19 cellular contexts compared by ENCODE assay signal in the genomic region with DNA sequence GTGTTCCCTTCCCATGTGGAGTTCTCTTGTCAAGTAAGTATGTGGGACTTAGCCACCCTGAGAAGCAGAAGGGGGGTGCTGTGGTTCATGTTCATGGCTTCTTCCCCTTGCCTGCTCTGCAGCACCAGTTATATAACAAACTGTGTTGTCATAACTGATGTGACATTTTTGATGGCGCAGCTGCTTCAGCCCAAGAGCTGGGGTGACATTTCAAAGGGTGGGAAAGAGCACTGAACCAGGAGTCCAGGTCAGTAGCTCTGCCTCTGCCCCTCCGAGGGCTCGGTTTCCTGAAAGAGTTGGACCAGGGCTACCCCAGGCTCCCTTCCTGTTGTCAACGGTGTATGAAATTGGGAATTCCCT. TPM values are rescaled to one million over a fixed set of nuclear protein-coding genes. Genes with fewer than 3 reads are reported as not detected.
A peak's percentile ranks its signal among the peaks of the same experiment; 100 is the strongest.
DNase-seq lines count a peak whose midpoint lies in the region; ATAC-seq, FAIRE-seq and TF ChIP-seq lines count a peak whose summit lies in the region.
"Had no signal": no experiment of that assay in that cellular context is flagged by ENCODE, and none has a peak within 500 bp of the region (broad histone marks: within the 10 kb centered on the region; RNA-seq: fewer than 3 reads in every experiment).

No MANE protein-coding gene starts in this region.

- H3K27me3 Mint-ChIP-seq in CD4-positive, alpha-beta memory T cell: peaks cover 1 to 7% of the 10 kb centered on the region in 2 donors
- H3K27me3 Mint-ChIP-seq in activated T-helper 1 cell treated with anti-CD3 and anti-CD28 coated beads, Interleukin-12 subunit alpha, Interleukin-12 subunit beta, Interleukin-2, Interleukin-4 antibody, amounts not matched to agents 30 ng/mL and 10 ng/mL and 1 ng/mL, durations not matched to agents 14 hours and 24 hours and 36 hours (ENCODE audit: insufficient read depth): peaks cover 40% of the 10 kb centered on the region
- H3K27me3 Mint-ChIP-seq in naive B cell: peaks cover 15 to 27% (median 18%) of the 10 kb centered on the region in 3 donors

- no peak overlapping the region for H3K4me3 ChIP-seq in CD4-positive, alpha-beta memory T cell (ENCODE audit: low read length in 2 of 2)
- H3K4me3 ChIP-seq: body of pancreas, upper lobe of right lung had no signal

- DNase-seq in CD4-positive, alpha-beta memory T cell: no peak
- DNase-seq in activated T-helper 1 cell treated with anti-CD3 and anti-CD28 coated beads, Interleukin-12 subunit alpha, Interleukin-12 subunit beta, Interleukin-2, Interleukin-4 antibody, amounts not matched to agents 30 ng/mL and 10 ng/mL and 1 ng/mL, durations not matched to agents 14 hours and 24 hours and 36 hours (ENCODE audit: low spot score): no peak
- DNase-seq in naive B cell (no peak), D721Med (ENCODE audit: insufficient read length, low spot score) (no peak), DMS 273 treated with DMSO at 0.1 percent for 48 hours (lab: John Stamatoyannopoulos, UW) (no peak)
- no peak for DNase-seq in stimulated activated naive CD4-positive, alpha-beta T cell treated with Interleukin-2 at 50 U/mL for 16 hours (lab: John Stamatoyannopoulos, UW)
- DNase-seq: AML-193; body of pancreas; endodermal cell; NCI-H1092; NCI-H2029 treated with DMSO at 0.1 percent for 48 hours; NCI-H446; nephron progenitor cell; stimulated activated CD4-positive, alpha-beta T cell treated with anti-CD3 and anti-CD28 coated beads, Interleukin-2, amount 100 ng/mL, for 24 hours; T-helper 9 cell; upper lobe of right lung had no signal

- H3K9me3 Mint-ChIP-seq in CD4-positive, alpha-beta memory T cell: peaks cover 0 to 2% (median 0%) of the 10 kb centered on the region in 8 donors
- peaks cover 4% of the 10 kb centered on the region for H3K9me3 Mint-ChIP-seq in activated T-helper 1 cell treated with anti-CD3 and anti-CD28 coated beads, Interleukin-12 subunit alpha, Interleukin-12 subunit beta, Interleukin-2, Interleukin-4 antibody, amounts not matched to agents 30 ng/mL and 10 ng/mL and 1 ng/mL, durations not matched to agents 14 hours and 24 hours and 36 hours
- no peaks in the 10 kb centered on the region for H3K9me3 Mint-ChIP-seq in naive B cell
- H3K9me3 Mint-ChIP-seq: endodermal cell, nephron progenitor cell had no signal

- no peaks in the 10 kb centered on the region for H3K9me3 ChIP-seq in CD4-positive, alpha-beta memory T cell (ENCODE audit: control insufficient read depth in 1 of 2, low read length in 2 of 2)
- H3K9me3 ChIP-seq: body of pancreas, upper lobe of right lung had no signal

- peak overlapping the region; percentile 23 to 87 (median 73) for H3K27ac Mint-ChIP-seq in CD4-positive, alpha-beta memory T cell
- peak overlapping the region; percentile 78 for H3K27ac Mint-ChIP-seq in activated T-helper 1 cell treated with anti-CD3 and anti-CD28 coated beads, Interleukin-12 subunit alpha, Interleukin-12 subunit beta, Interleukin-2, Interleukin-4 antibody, amounts not matched to agents 30 ng/mL and 10 ng/mL and 1 ng/mL, durations not matched to agents 14 hours and 24 hours and 36 hours
- H3K27ac Mint-ChIP-seq in naive B cell: peak overlapping the region in 4 of 6 donors; percentile 4 to 58 (median 48)
- H3K27ac Mint-ChIP-seq: endodermal cell, nephron progenitor cell had no signal

- H3K36me3 ChIP-seq in CD4-positive, alpha-beta memory T cell (ENCODE audit: insufficient read depth, low read length): no peaks in the 10 kb centered on the region
- H3K36me3 ChIP-seq: upper lobe of right lung had no signal

- no peaks in the 10 kb centered on the region for H3K27me3 ChIP-seq in CD4-positive, alpha-beta memory T cell (ENCODE audit: insufficient read depth, low read length)

- ATAC-seq in GM19395 (IDR thresholded peaks at IDR 0.05; ENCODE audit: unreplicated experiment) (peak; percentile 1), naive B cell (ENCODE audit: low read depth in 2 of 2) (no peak)
- ATAC-seq: body of pancreas, left lobe of liver, upper lobe of right lung had no signal

- H3K27ac ChIP-seq in CD4-positive, alpha-beta memory T cell (ENCODE audit: low read depth, low read length): no peak overlapping the region
- H3K27ac ChIP-seq: body of pancreas, upper lobe of right lung had no signal

- H3K4me1 Mint-ChIP-seq in CD4-positive, alpha-beta memory T cell: peaks cover 10 to 28% (median 22%) of the 10 kb centered on the region in 4 donors
- peaks cover 9% of the 10 kb centered on the region for H3K4me1 Mint-ChIP-seq in activated T-helper 1 cell treated with anti-CD3 and anti-CD28 coated beads, Interleukin-12 subunit alpha, Interleukin-12 subunit beta, Interleukin-2, Interleukin-4 antibody, amounts not matched to agents 30 ng/mL and 10 ng/mL and 1 ng/mL, durations not matched to agents 14 hours and 24 hours and 36 hours (ENCODE audit: low read depth)
- H3K4me1 Mint-ChIP-seq in naive B cell: peaks cover 21 to 28% (median 21%) of the 10 kb centered on the region in 3 donors

- no peaks in the 10 kb centered on the region for H3K36me3 Mint-ChIP-seq in CD4-positive, alpha-beta memory T cell
- peaks cover 2% of the 10 kb centered on the region for H3K36me3 Mint-ChIP-seq in activated T-helper 1 cell treated with anti-CD3 and anti-CD28 coated beads, Interleukin-12 subunit alpha, Interleukin-12 subunit beta, Interleukin-2, Interleukin-4 antibody, amounts not matched to agents 30 ng/mL and 10 ng/mL and 1 ng/mL, durations not matched to agents 14 hours and 24 hours and 36 hours (ENCODE audit: low read depth)
- H3K36me3 Mint-ChIP-seq in naive B cell: no peaks in the 10 kb centered on the region

- CTCF ChIA-PET in CD4-positive, alpha-beta memory T cell (lab: Charles Lee; ENCODE audit: partially characterized antibody): interaction anchor here (1.0 to 3.1 kb wide), 6 partner anchors 27 to 220 kb away, joined by 3 to 12 read pairs (median 3); no protein-coding TSS in a partner anchor

- intact Hi-C loops in CD4-positive, alpha-beta memory T cell (cut with micrococcal nuclease): no loop called here
- intact Hi-C loops in activated T-helper 1 cell treated with anti-CD3 and anti-CD28 coated beads, Interleukin-12 subunit alpha, Interleukin-12 subunit beta, Interleukin-2, Interleukin-4 antibody, amounts not matched to agents 30 ng/mL and 10 ng/mL and 1 ng/mL, durations not matched to agents 14 hours and 24 hours and 36 hours (cut with micrococcal nuclease): loop anchor here (1.0 to 10.0 kb wide), 8 partner anchors 8 to 1404 kb away; a partner anchor contains a TSS

- H3K4me1 ChIP-seq in CD4-positive, alpha-beta memory T cell (ENCODE audit: insufficient read depth, low read length): peaks cover 79% of the 10 kb centered on the region

- H3K4me3 Mint-ChIP-seq in CD4-positive, alpha-beta memory T cell: peak overlapping the region in 4 of 8 donors; percentile 50 to 78 (median 59)
- H3K4me3 Mint-ChIP-seq in activated T-helper 1 cell treated with anti-CD3 and anti-CD28 coated beads, Interleukin-12 subunit alpha, Interleukin-12 subunit beta, Interleukin-2, Interleukin-4 antibody, amounts not matched to agents 30 ng/mL and 10 ng/mL and 1 ng/mL, durations not matched to agents 14 hours and 24 hours and 36 hours: peak overlapping the region; percentile 25
- H3K4me3 Mint-ChIP-seq in naive B cell: peak overlapping the region in 4 of 8 donors; percentile 55 to 79 (median 63)
- H3K4me3 Mint-ChIP-seq: endodermal cell, nephron progenitor cell had no signal

- TF ChIP-seq CTCF in D721Med (IDR thresholded peaks at IDR 0.05; ENCODE audit: insufficient read depth, missing control alignments): no peak

- FAIRE-seq in D721Med (lab: Jason Lieb, UNC): no peak
- FAIRE-seq: G401.6 had no signal

- POLR2A ChIA-PET in CD4-positive, alpha-beta memory T cell (lab: Charles Lee; ENCODE audit: partially characterized antibody): interaction anchor here (0.6 to 7.9 kb wide), 11 partner anchors 6 to 158 kb away, joined by 3 to 71 read pairs (median 4); a partner anchor contains a TSS

RNA-seq across cellular contexts. Expression of a gene that starts 7.4 kb away (rescaled TPM):
- 10 to 100 TPM; 10.5 to 10.8 TPM for total RNA-seq in CD4-positive, alpha-beta memory T cell
- 1 to 10 TPM in 1 of 2 donors, not detected in 1; 1.5 TPM for polyA plus RNA-seq in CD4-positive, alpha-beta memory T cell
- total RNA-seq in activated T-helper 1 cell treated with anti-CD3 and anti-CD28 coated beads, Interleukin-12 subunit alpha, Interleukin-12 subunit beta, Interleukin-2, Interleukin-4 antibody, amounts not matched to agents 30 ng/mL and 10 ng/mL and 1 ng/mL, durations not matched to agents 14 hours and 24 hours and 36 hours: 1.7 and 2.0 TPM in 2 replicates
- under 1 TPM in 2 of 6 donors, not detected in 4; 0.07 to 0.55 TPM for polyA plus RNA-seq in naive B cell (ENCODE audit: low read depth in 6 of 6)
